Comparison of ENCODE assay signal across 8 cellular contexts in genomic region chr9:129626079-129626943, GRCh38. TPM values are rescaled to one million over a fixed set of nuclear protein-coding genes. Genes with fewer than 3 reads are reported as not detected.
DNase-seq lines count a peak whose midpoint lies in the region; ATAC-seq and TF ChIP-seq lines count a peak whose summit lies in the region.

NTMT1 (plus strand) TSS chr9:129626163; CDS start chr9:129632704, 6,541 bp downstream.

- H4K91ac ChIP-seq in neuronal stem cell (ENCODE audit: low read depth, low read length, poor library complexity): no peak within 1 kb of the TSS

- peak within 1 kb of the TSS; percentile 77 for H3K4me3 Mint-ChIP-seq in GM23338

- DNase-seq in ELF-1 (ENCODE audit: low read depth, low spot score) (peak; percentile 92), GM23338 (ENCODE audit: low spot score) (peak; percentile 85), LNCaP clone FGC (ENCODE audit: low read depth) (no peak), SJSA1 (ENCODE audit: low read depth in 1 of 2, low spot score in 2 of 2) (peak; percentile 83 to 93), foreskin melanocyte (peak; percentile 67), neuronal stem cell (ENCODE audit: low spot score) (peak; percentile 81), substantia nigra (lab: John Stamatoyannopoulos, UW) (peak; percentile 50 to 98 (median 86))
- peak; percentile 84 for DNase-seq in activated gamma-delta T cell treated with anti-CD3 and anti-CD28 coated beads, Interleukin-2, amount 50 U/mL, for 16 hours (ENCODE audit: low read depth)

- H3K9me3 ChIP-seq in SJSA1 (replicated peaks): no peaks in the 10 kb centered on the region
- no peaks in the 10 kb centered on the region for H3K9me3 ChIP-seq in neuronal stem cell (replicated peaks in 1 of 2; ENCODE audit: control insufficient read depth in 2 of 2, insufficient read depth in 1 of 2, low read depth in 1 of 2, low read length in 2 of 2)

- H3K23ac ChIP-seq in neuronal stem cell (ENCODE audit: low read depth, low read length, poor library complexity): peak within 1 kb of the TSS; percentile 81

- peaks cover 18% of the 10 kb centered on the region for H3K79me1 ChIP-seq in neuronal stem cell (ENCODE audit: low read depth, low read length)

- H3K36me3 Mint-ChIP-seq in GM23338 (ENCODE audit: low read depth): peaks cover 15% of the 10 kb centered on the region

- H2AFZ ChIP-seq in GM23338 (peak within 1 kb of the TSS; percentile 93; the same call in 1 of the 2 replicates), neuronal stem cell (ENCODE audit: low read length) (peak within 1 kb of the TSS; percentile 97)

- peaks cover 33% of the 10 kb centered on the region for H3K4me1 ChIP-seq in GM23338 (ENCODE audit: insufficient read depth)
- peaks cover 21% of the 10 kb centered on the region for H3K4me1 ChIP-seq in SJSA1 (replicated peaks)
- peaks cover 4 to 19% of the 10 kb centered on the region in 2 donors for H3K4me1 ChIP-seq in neuronal stem cell (ENCODE audit: control insufficient read depth in 2 of 2, insufficient read depth in 1 of 2, low read depth in 1 of 2, low read length in 2 of 2)

- H3K4me3 ChIP-seq in GM23338: peak within 1 kb of the TSS; percentile 98
- peak within 1 kb of the TSS; percentile 98 for H3K4me3 ChIP-seq in LNCaP clone FGC (ENCODE audit: low read depth, low read length)
- peak within 1 kb of the TSS; percentile 76 for H3K4me3 ChIP-seq in SJSA1
- peak within 1 kb of the TSS; percentile 98 for H3K4me3 ChIP-seq in neuronal stem cell (ENCODE audit: low read length in 2 of 2)

- peaks cover 46% of the 10 kb centered on the region for H4K20me1 ChIP-seq in GM23338 (replicated peaks; ENCODE audit: insufficient read depth)

- H2BK15ac ChIP-seq in neuronal stem cell (ENCODE audit: low read length): peak within 1 kb of the TSS; percentile 50

- H3K27me3 Mint-ChIP-seq in GM23338 (ENCODE audit: insufficient read depth, low read depth, poor library complexity): peaks cover 21% of the 10 kb centered on the region

- H3K36me3 ChIP-seq in GM23338 (ENCODE audit: insufficient read depth) (no peaks in the 10 kb centered on the region), SJSA1 (peaks cover 26% of the 10 kb centered on the region), neuronal stem cell (replicated peaks in 1 of 2; ENCODE audit: control insufficient read depth in 2 of 2, insufficient read depth in 2 of 2, low read length in 2 of 2) (peaks cover 3 to 37% of the 10 kb centered on the region in 2 donors)

- no CpG with 5 or more reads among the region's 67 CpGs for WGBS in neuronal stem cell (ENCODE audit: extremely low coverage in 2 of 2, insufficient read length in 2 of 2, insufficient replicate concordance in 1 of 2), 2 donors

- TF ChIP-seq CTCF in GM23338 (conservative IDR thresholded peaks at IDR 0.05; ENCODE audit: low read depth in 2 of 2): no peak
- no peak for TF ChIP-seq CTCF in LNCaP clone FGC (IDR thresholded peaks at IDR 0.05; ENCODE audit: control insufficient read depth, extremely low read depth, insufficient read depth)

- no peaks in the 10 kb centered on the region for H3K9me2 ChIP-seq in GM23338 (ENCODE audit: insufficient read depth)

- H3K27ac Mint-ChIP-seq in GM23338: peak within 1 kb of the TSS; percentile 88

- no peak within 1 kb of the TSS for H2BK120ac ChIP-seq in neuronal stem cell (ENCODE audit: low read depth, low read length)

- H3K27me3 ChIP-seq in GM23338 (ENCODE audit: insufficient read depth) (peaks cover 14% of the 10 kb centered on the region), SJSA1 (replicated peaks) (no peaks in the 10 kb centered on the region), neuronal stem cell (ENCODE audit: control insufficient read depth in 3 of 3, insufficient read depth in 3 of 3, low read depth in 1 of 3, low read length in 3 of 3) (peaks cover 0 to 6% (median 0%) of the 10 kb centered on the region in 3 experiments)

- H2AK5ac ChIP-seq in neuronal stem cell (ENCODE audit: low read depth, low read length): peak within 1 kb of the TSS; percentile 66

- peaks cover 53% of the 10 kb centered on the region for H3K79me2 ChIP-seq in GM23338 (replicated peaks; ENCODE audit: insufficient read depth)

- H2BK5ac ChIP-seq in neuronal stem cell (ENCODE audit: low read length): peak within 1 kb of the TSS; percentile 85

- H3F3A ChIP-seq in GM23338 (replicated peaks; ENCODE audit: low read depth): 0 out of 2 replicates have a peak, but pooled peaks cover 6% of the 10 kb centered on the region

- peak; percentile 63 for ATAC-seq in GM23338

- no peaks in the 10 kb centered on the region for H3K9me3 Mint-ChIP-seq in GM23338

- H3K18ac ChIP-seq in neuronal stem cell (ENCODE audit: low read length): peak within 1 kb of the TSS; percentile 96

- no peak within 1 kb of the TSS for H3K4ac ChIP-seq in neuronal stem cell (ENCODE audit: low read length)

- no peak within 1 kb of the TSS for H4K8ac ChIP-seq in neuronal stem cell (ENCODE audit: low read depth, low read length)

- H2BK12ac ChIP-seq in neuronal stem cell (ENCODE audit: low read length): no peak within 1 kb of the TSS

- H3K27ac ChIP-seq in GM23338 (ENCODE audit: low read depth) (peak within 1 kb of the TSS; percentile 88; the same call in 1 of the 2 replicates), SJSA1 (peak within 1 kb of the TSS; percentile 87), neuronal stem cell (replicated peaks; ENCODE audit: low read length) (no peak within 1 kb of the TSS), substantia nigra (ENCODE audit: low read depth, low read length, poor library complexity, severe bottlenecking) (peak within 1 kb of the TSS; percentile 89)

- H3K4me2 ChIP-seq in GM23338 (peak within 1 kb of the TSS; percentile 100), neuronal stem cell (ENCODE audit: insufficient read depth, low read length, poor library complexity, severe bottlenecking) (peak within 1 kb of the TSS; percentile 100)

- peaks cover 51% of the 10 kb centered on the region for H3K4me1 Mint-ChIP-seq in GM23338

- peak within 1 kb of the TSS; percentile 91 for H3K9ac ChIP-seq in neuronal stem cell (ENCODE audit: low read depth, low read length, poor library complexity)

- H3K14ac ChIP-seq in neuronal stem cell (ENCODE audit: low read length): no peak within 1 kb of the TSS

TF ChIP-seq in GM23338, 12 proteins besides CTCF, POLR2A, EP300 and RAD21:
- TF ChIP-seq JUNB (IDR thresholded peaks at IDR 0.05; ENCODE audit: unreplicated experiment): peak; percentile 15
- TF ChIP-seq ETS1 (IDR thresholded peaks at IDR 0.05): peak; percentile 64
- peak; percentile 98 for TF ChIP-seq POLR2AphosphoS5 (IDR thresholded peaks at IDR 0.05; ENCODE audit: low read depth)
- no peak for TF ChIP-seq STAT1 (IDR thresholded peaks at IDR 0.05; ENCODE audit: unreplicated experiment)
- peak; percentile 92 for TF ChIP-seq CREB1 (CRISPR knock-in tag; IDR thresholded peaks at IDR 0.05; ENCODE audit: low read depth)
TF ChIP-seq in GM23338: peak in this region for 4.

RNA-seq across cellular contexts. Expression of gene NTMT1, which starts in this region (rescaled TPM):
- 44.2 and 59.4 TPM in 2 replicates for total RNA-seq in GM23338 (2014; rRNA removed; shearing (Covaris generic))
- polyA plus RNA-seq in GM23338 (2016; fragmentation: Nextera tagmentation; extraction: Ambion mirVana): 97.4 and 108 TPM in 2 replicates
- 30.8 and 35.9 TPM in 2 replicates for total RNA-seq in SJSA1 (2014; rRNA removed; shearing (Covaris generic))
- polyA plus RNA-seq in neuronal stem cell (2013, experiment 1 of 2): 24.4 TPM
- polyA plus RNA-seq in neuronal stem cell (2013, experiment 2 of 2): 22.5 TPM
